ENCODE assay signal across 9 cellular contexts in genomic region chr4:150297861-150298474, GRCh38.
DNase-seq lines count a peak whose midpoint lies in the region; ATAC-seq and TF ChIP-seq lines count a peak whose summit lies in the region.
"Had no signal": no experiment of that assay in that cellular context is flagged by ENCODE, and none has a peak within 500 bp of the region (broad histone marks: within the 10 kb centered on the region; RNA-seq: fewer than 3 reads in every experiment).

No MANE protein-coding gene starts in this region.

- H3K4me1 Mint-ChIP-seq in CD4-positive, alpha-beta T cell (ENCODE audit: low read depth) = no peaks in the 10 kb centered on the region

- H3K36me3 Mint-ChIP-seq in CD4-positive, alpha-beta T cell (ENCODE audit: low read depth) = peaks cover 30% of the 10 kb centered on the region

- peaks cover 0 to 6% of the 10 kb centered on the region in 2 donors for H3K4me1 ChIP-seq in adrenal gland (replicated peaks in 1 of 2)

- no peak for TF ChIP-seq POLR2A in adrenal gland (IDR thresholded peaks at IDR 0.05)

- H3K27me3 ChIP-seq in CD4-positive, alpha-beta T cell (ENCODE audit: control insufficient read depth, insufficient read depth, low read length) = no peaks in the 10 kb centered on the region
- no peaks in the 10 kb centered on the region for H3K27me3 ChIP-seq in adrenal gland
- H3K27me3 ChIP-seq in kidney epithelial cell (ENCODE audit: control insufficient read depth, insufficient read depth, low read length) = no peaks in the 10 kb centered on the region

- H3K4me3 Mint-ChIP-seq in CD4-positive, alpha-beta T cell = no peak overlapping the region
- H3K4me3 Mint-ChIP-seq: T-cell had no signal

- H3K4me3 ChIP-seq in adrenal gland = no peak overlapping the region
- no peak overlapping the region for H3K4me3 ChIP-seq in kidney epithelial cell (ENCODE audit: low read depth, low read length)

- H3K36me3 ChIP-seq in adrenal gland (replicated peaks in 1 of 2) (no peaks in the 10 kb centered on the region), kidney epithelial cell (ENCODE audit: control insufficient read depth, insufficient read depth, low read length) (no peaks in the 10 kb centered on the region)

- intact Hi-C loops in CD4-positive, alpha-beta T cell (cut with DNase I, micrococcal nuclease) = loop anchor here in 1 of 2 experiments (1.0 kb wide), 1 partner anchor 569 kb away; no protein-coding TSS in a partner anchor
- intact Hi-C loops in adrenal gland (cut with DNase I) = loop anchor here in 1 of 2 donors (10.0 kb wide), 1 partner anchor 567 kb away; no protein-coding TSS in a partner anchor
- intact Hi-C loops in sciatic nerve (cut with DNase I) = no loop called here

- POLR2A ChIA-PET in CD4-positive, alpha-beta T cell (lab: Charles Lee) = no interaction called here

- DNase-seq in CD4-positive, alpha-beta T cell = peak in 1 of 10 experiments; percentile 5
- DNase-seq in NCI-H446 (lab: John Stamatoyannopoulos, UW) = peak; percentile 43 to 72
- peak; percentile 28 to 83 (median 50) for DNase-seq in adrenal gland
- DNase-seq in kidney epithelial cell (ENCODE audit: low read depth) = no peak
- DNase-seq in stimulated activated CD8-positive, alpha-beta memory T cell treated with anti-CD3 and anti-CD28 coated beads, Interleukin-4, amount 100 ng/mL, for 48 hours = peak; percentile 47
- no peak for DNase-seq in epidermal melanocyte (ENCODE audit: insufficient read length, low spot score)
- DNase-seq in sciatic nerve (ENCODE audit: low spot score) = no peak

- H3K9me3 ChIP-seq in CD4-positive, alpha-beta T cell (ENCODE audit: control insufficient read depth, low read length) = no peaks in the 10 kb centered on the region
- no peaks in the 10 kb centered on the region for H3K9me3 ChIP-seq in adrenal gland (replicated peaks in 1 of 3)

- H3K27me3 Mint-ChIP-seq in CD4-positive, alpha-beta T cell = no peaks in the 10 kb centered on the region
- H3K27me3 Mint-ChIP-seq: T-cell had no signal

- H3K27ac ChIP-seq in CD4-positive, alpha-beta T cell (ENCODE audit: low read depth, low read length) = no peak overlapping the region
- H3K27ac ChIP-seq in adrenal gland = no peak overlapping the region

- H3K9me3 Mint-ChIP-seq in CD4-positive, alpha-beta T cell = peaks cover 2% of the 10 kb centered on the region
- H3K9me3 Mint-ChIP-seq: T-cell had no signal

- no peak for ATAC-seq in CD4-positive, alpha-beta T cell (ENCODE audit: poor library complexity)
- peak; percentile 53 for ATAC-seq in GM18517 (IDR thresholded peaks at IDR 0.05; ENCODE audit: unreplicated experiment)
- no peak for ATAC-seq in sciatic nerve

- peak; percentile 49 for TF ChIP-seq CTCF in CD4-positive, alpha-beta T cell (IDR thresholded peaks at IDR 0.05)
- TF ChIP-seq CTCF in adrenal gland (IDR thresholded peaks at IDR 0.05) (peak; percentile 29 to 76 (median 59)), kidney epithelial cell (IDR thresholded peaks at IDR 0.05; ENCODE audit: insufficient read depth, low read length, poor library complexity, severe bottlenecking) (peak; percentile 61)

- CTCF ChIA-PET in CD4-positive, alpha-beta T cell (lab: Charles Lee) = interaction anchor here (1.9 kb wide), 1 partner anchor 570 kb away, joined by 5 read pairs; no protein-coding TSS in a partner anchor

- WGBS in adrenal gland, 4 donors = 89 to 94% (median 92%) methylated on average over 1 of the region's 1 CpG

- no peak overlapping the region for H3K27ac Mint-ChIP-seq in CD4-positive, alpha-beta T cell
- H3K27ac Mint-ChIP-seq: T-cell had no signal

Comparison
In these comparisons a context has a peak if more than half of its experiments do, and no peak if none do; other contexts are left out.
1. DNase-seq: peak in NCI-H446 (2 of 2), adrenal gland (7 of 7) and stimulated activated CD8-positive, alpha-beta memory T cell treated with anti-CD3 and anti-CD28 coated beads, Interleukin-4, amount 100 ng/mL, for 48 hours (single experiment); none in kidney epithelial cell (single experiment), epidermal melanocyte (single experiment) and sciatic nerve (single experiment).
2. Peak in every context shown above with its lines, with median percentiles within 50 percentile points of each other: CTCF ChIP-seq.